ENCODE assay signal across 15 cellular contexts in the genomic region with DNA sequence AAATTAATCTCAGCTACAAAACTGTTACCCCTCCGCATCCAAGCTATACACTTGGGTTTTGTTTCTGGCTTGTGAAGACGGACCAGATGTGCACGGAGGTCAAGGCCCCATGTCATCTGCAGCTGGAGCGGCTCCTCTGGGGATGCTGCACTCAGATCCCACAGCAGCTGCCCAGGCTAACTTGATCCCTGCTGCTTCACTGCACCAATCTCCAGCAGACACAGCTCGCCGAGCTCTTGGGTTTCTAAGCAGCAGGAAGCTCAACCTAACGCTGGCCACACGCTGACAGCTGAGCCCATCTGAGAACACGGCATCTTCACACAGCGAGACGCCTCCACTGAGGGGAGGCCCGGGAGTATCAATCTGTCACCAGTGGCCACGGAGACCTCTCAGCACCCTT.
DNase-seq lines count a peak whose midpoint lies in the region; ATAC-seq and TF ChIP-seq lines count a peak whose summit lies in the region.
"Had no signal": no experiment of that assay in that cellular context is flagged by ENCODE, and none has a peak within 500 bp of the region (broad histone marks: within the 10 kb centered on the region; RNA-seq: fewer than 3 reads in every experiment).

No MANE protein-coding gene starts in this region.

- peak overlapping the region in 5 of 11 experiments; percentile 20 to 60 (median 35); a peak in 8 of 22 replicates for H3K27ac ChIP-seq in BLaER1 treated with 17β-estradiol and CSF1 and Interleukin-3, amounts not matched to agents 10 nM and 100 nM
- H3K27ac ChIP-seq: left lung, stomach had no signal

- peaks cover 32% of the 10 kb centered on the region for H3K36me3 Mint-ChIP-seq in Calu3 (ENCODE audit: insufficient read depth, unreplicated experiment)

- BruUV-seq in Calu3 (replicated peaks; lab: Mats Ljungman, UMichigan): no TSS peak

- peak overlapping the region in 3 of 10 experiments; percentile 15 to 40 (median 33); a peak in 4 of 20 replicates for H3K4me3 ChIP-seq in BLaER1 treated with 17β-estradiol and CSF1 and Interleukin-3, amounts not matched to agents 10 nM and 100 nM
- H3K4me3 ChIP-seq in choroid plexus epithelial cell (ENCODE audit: low read depth, low read length): no peak overlapping the region
- H3K4me3 ChIP-seq: left lung, stomach had no signal

- no peak overlapping the region for H3K4me3 Mint-ChIP-seq in Calu3 (ENCODE audit: low read depth, unreplicated experiment)
- H3K4me3 Mint-ChIP-seq: HFFc6 had no signal

- DNase-seq in choroid plexus epithelial cell (ENCODE audit: low read depth) (peak; percentile 50), islet precursor cell (peak; percentile 34), sciatic nerve (ENCODE audit: low spot score) (no peak), Calu3 (no peak)
- DNase-seq: activated CD4-positive, alpha-beta T cell treated with anti-CD3 and anti-CD28 coated beads, Interleukin-2, amount 50 U/mL, for 4 hours; effector memory CD4-positive, alpha-beta T cell; HFFc6; left lung; NCI-H1694; NCI-H510A; stomach had no signal

- intact Hi-C loops in sciatic nerve (cut with DNase I) (no loop called here), Calu3 (cut with micrococcal nuclease; ENCODE audit: unreplicated experiment) (no loop called here)

- H3K36me3 ChIP-seq in BLaER1 treated with 17β-estradiol and CSF1 and Interleukin-3, amounts not matched to agents 10 nM and 100 nM: peaks cover 15 to 100% (median 34%) of the 10 kb centered on the region in 11 experiments; a peak in 21 of 22 replicates

- no peaks in the 10 kb centered on the region for H3K9me3 ChIP-seq in BLaER1 treated with 17β-estradiol and CSF1 and Interleukin-3, amounts not matched to agents 10 nM and 100 nM (replicated peaks in 1 of 11)
- H3K9me3 ChIP-seq: left lung, stomach had no signal

- peak overlapping the region in 5 of 11 experiments; percentile 8 to 59 (median 39); a peak in 9 of 22 replicates for H3K9ac ChIP-seq in BLaER1 treated with 17β-estradiol and CSF1 and Interleukin-3, amounts not matched to agents 10 nM and 100 nM

- H3K4me2 ChIP-seq in BLaER1 treated with 17β-estradiol and CSF1 and Interleukin-3, amounts not matched to agents 10 nM and 100 nM: peak overlapping the region; percentile 10 to 88 (median 83); a peak in 21 of 22 replicates

- peak; percentile 78 for ATAC-seq in sciatic nerve
- ATAC-seq in GM21360 (IDR thresholded peaks at IDR 0.05; ENCODE audit: unreplicated experiment): no peak
- ATAC-seq in HG03439 (IDR thresholded peaks at IDR 0.05; ENCODE audit: unreplicated experiment): no peak
- ATAC-seq in GM19035 (IDR thresholded peaks at IDR 0.05; ENCODE audit: unreplicated experiment): no peak
- ATAC-seq: left lung had no signal

- H3K9me3 Mint-ChIP-seq in Calu3 (ENCODE audit: low read depth, unreplicated experiment): no peaks in the 10 kb centered on the region
- H3K9me3 Mint-ChIP-seq: HFFc6 had no signal

- H3K27me3 Mint-ChIP-seq in Calu3 (ENCODE audit: unreplicated experiment): no peaks in the 10 kb centered on the region

- H3K4me1 ChIP-seq in BLaER1 treated with 17β-estradiol and CSF1 and Interleukin-3, amounts not matched to agents 10 nM and 100 nM: peaks cover 78 to 100% (median 99%) of the 10 kb centered on the region in 10 experiments

- H3K27ac Mint-ChIP-seq in Calu3 (ENCODE audit: unreplicated experiment): no peak overlapping the region
- H3K27ac Mint-ChIP-seq: HFFc6 had no signal

- CTCF ChIA-PET in Calu3 (lab: Charles Lee): no interaction called here

- TF ChIP-seq CTCF in choroid plexus epithelial cell (conservative IDR thresholded peaks at IDR 0.05; ENCODE audit: low read depth, low read length) (no peak), Calu3 (IDR thresholded peaks at IDR 0.05; ENCODE audit: unreplicated experiment) (no peak)

- H3K27me3 ChIP-seq in BLaER1 treated with 17β-estradiol and CSF1 and Interleukin-3, amounts not matched to agents 10 nM and 100 nM: no peaks in the 10 kb centered on the region
- H3K27me3 ChIP-seq: left lung, stomach had no signal

- H4K20me1 ChIP-seq in BLaER1 treated with 17β-estradiol and CSF1 and Interleukin-3, amounts not matched to agents 10 nM and 100 nM: peaks cover 0 to 100% (median 26%) of the 10 kb centered on the region in 11 experiments; a peak in 18 of 22 replicates

- peaks cover 14% of the 10 kb centered on the region for H3K4me1 Mint-ChIP-seq in Calu3 (ENCODE audit: low read depth, unreplicated experiment)

Comparison
In these comparisons a context has a peak if more than half of its experiments do, and no peak if none do; other contexts are left out.
1. DNase-seq: peak in choroid plexus epithelial cell (single experiment) and islet precursor cell (single experiment); none in sciatic nerve (single experiment) and Calu3 (single experiment).